Comparison of ENCODE assay signal across 1 cellular context in genomic region chr6:12605888-12606345, GRCh38.
TF ChIP-seq lines count a peak whose summit lies in the region.

No MANE protein-coding gene starts in this region.

TF ChIP-seq in HepG2, 621 proteins besides CTCF, POLR2A, EP300 and RAD21 (continued from another document):
- peak; percentile 7 for TF ChIP-seq ZFP36 (IDR thresholded peaks at IDR 0.05; ENCODE audit: borderline replicate concordance, low read depth, low read length, partially characterized antibody)
- TF ChIP-seq CREBL2 (CRISPR knock-in tag; IDR thresholded peaks at IDR 0.05; ENCODE audit: borderline replicate concordance): no peak
- 0 out of 2 replicates have a peak, but pooled peaks have one; percentile 34 for TF ChIP-seq KAT8 (CRISPR knock-in tag; IDR thresholded peaks at IDR 0.05)
